19 cellular contexts compared by ENCODE assay signal in the genomic region with DNA sequence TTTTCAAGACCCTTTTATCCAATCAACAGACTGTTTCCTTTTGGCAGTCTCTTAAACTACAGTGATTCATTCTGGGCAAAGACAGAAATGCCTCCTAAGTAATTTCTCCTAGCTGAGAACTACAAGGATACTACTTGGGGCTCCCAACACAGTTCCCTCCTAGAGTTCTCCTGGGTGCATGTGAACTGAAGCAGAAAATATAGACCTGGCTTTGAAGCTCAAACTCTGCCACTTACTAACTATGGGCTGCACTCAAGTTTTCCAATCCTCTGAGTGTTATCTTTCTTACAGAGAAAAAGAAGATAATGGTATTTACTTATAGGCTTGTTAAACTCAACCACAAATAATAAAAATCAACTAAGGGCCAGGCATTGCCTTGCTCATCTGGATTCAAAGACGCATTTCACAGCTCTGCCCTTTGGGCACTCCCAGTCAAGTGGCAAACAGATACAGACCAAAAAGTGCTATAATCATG.
DNase-seq lines count a peak whose midpoint lies in the region; ATAC-seq and TF ChIP-seq lines count a peak whose summit lies in the region.
"Had no signal": no experiment of that assay in that cellular context is flagged by ENCODE, and none has a peak within 500 bp of the region (broad histone marks: within the 10 kb centered on the region; RNA-seq: fewer than 3 reads in every experiment).

No MANE protein-coding gene starts in this region.

- intact Hi-C loops in left ventricle myocardium superior (cut with micrococcal nuclease), result no loop called here

- H2AFZ ChIP-seq in ACC112 (ENCODE audit: low read length, unreplicated experiment), result no peak overlapping the region

- H3K4me3 ChIP-seq in ACC112 (ENCODE audit: low read depth, low read length), result no peak overlapping the region
- no peak overlapping the region for H3K4me3 ChIP-seq in fibroblast of villous mesenchyme (ENCODE audit: low read depth, low read length)
- H3K4me3 ChIP-seq: A549, tibial nerve had no signal

- peak overlapping the region; percentile 83; the same call in 1 of the 2 replicates for H3K27ac ChIP-seq in ACC112 (ENCODE audit: low read depth, low read length)
- H3K27ac ChIP-seq: tibial nerve had no signal

- H3K4me1 ChIP-seq in ACC112 (ENCODE audit: control insufficient read depth, insufficient read depth, low read length, unreplicated experiment), result peaks cover 18% of the 10 kb centered on the region
- H3K4me1 ChIP-seq: tibial nerve had no signal

- no peaks in the 10 kb centered on the region for H3K27me3 ChIP-seq in ACC112 (ENCODE audit: insufficient read depth, low read length)
- H3K27me3 ChIP-seq: tibial nerve had no signal

- DNase-seq in HT-29 (ENCODE audit: low spot score) (peak; percentile 58), astrocyte of the hippocampus (ENCODE audit: low read depth, low spot score) (peak; percentile 41), fibroblast of villous mesenchyme (ENCODE audit: low read depth) (peak; percentile 94), left ventricle myocardium superior (no peak), SIG-M5 (lab: John Stamatoyannopoulos, UW) (no peak), NCI-H2107 treated with DMSO at 0.1 percent for 48 hours (lab: John Stamatoyannopoulos, UW; ENCODE audit: unreplicated experiment) (no peak)
- DNase-seq in activated CD8-positive, alpha-beta memory T cell treated with anti-CD3 and anti-CD28 coated beads, Interleukin-2, amount 50 U/mL, for 48 hours, result no peak
- DNase-seq: activated CD4-positive, alpha-beta memory T cell treated with anti-CD3 and anti-CD28 coated beads for 36 hours; activated T-cell treated with anti-CD3 and anti-CD28 coated beads, Interleukin-2, amount 50 U/mL, for 24 hours; caudate nucleus; CD4-positive, alpha-beta memory T cell; NCI-H2029; NCI-H510A; SHP77 treated with DMSO at 0.1 percent for 48 hours had no signal

- no peaks in the 10 kb centered on the region for H3K36me3 ChIP-seq in ACC112 (ENCODE audit: insufficient read depth, low read length)

- no peaks in the 10 kb centered on the region for H3K79me2 ChIP-seq in ACC112 (ENCODE audit: control insufficient read depth, insufficient read depth, low read length, unreplicated experiment)

- TF ChIP-seq CTCF in fibroblast of villous mesenchyme (IDR thresholded peaks at IDR 0.05; ENCODE audit: insufficient read depth, low read depth, low read length), result no peak

- no peak for ATAC-seq in left ventricle myocardium superior
- ATAC-seq: A549; stimulated activated effector memory CD8-positive, alpha-beta T cell treated with anti-CD3 and anti-CD28 coated beads, Interleukin-12 subunit alpha, Interleukin-12 subunit beta, amount 100 ng/mL, for 72 hours; WTC11 had no signal

Comparison
In these comparisons a context has a peak if more than half of its experiments do, and no peak if none do; other contexts are left out.
1. DNase-seq: peak in HT-29 (single experiment), astrocyte of the hippocampus (single experiment) and fibroblast of villous mesenchyme (single experiment); none in left ventricle myocardium superior (single experiment), SIG-M5 (single experiment), activated CD8-positive, alpha-beta memory T cell treated with anti-CD3 and anti-CD28 coated beads, Interleukin-2, amount 50 U/mL, for 48 hours (single experiment) and NCI-H2107 treated with DMSO at 0.1 percent for 48 hours (single experiment).